ENCODE assay signal across 1 cellular context in the genomic region with DNA sequence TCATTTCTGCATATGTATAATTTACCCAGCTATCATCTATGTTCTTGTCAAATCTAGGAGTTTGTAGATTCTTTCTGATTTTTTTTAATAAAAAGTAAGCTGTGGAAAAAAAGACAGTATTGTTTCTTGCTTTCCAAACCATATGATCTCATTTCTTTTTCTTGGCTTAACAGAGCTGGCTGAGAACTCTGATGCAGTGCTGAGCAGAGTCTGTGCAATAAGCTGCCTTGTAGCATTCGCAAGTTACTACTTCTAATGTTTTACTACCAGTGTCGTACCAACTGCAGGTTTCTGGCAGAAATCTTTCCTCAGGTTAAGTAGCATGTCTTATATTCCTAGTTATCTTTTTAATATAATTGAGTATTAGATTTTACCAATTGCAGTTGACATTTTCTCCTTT.
TF ChIP-seq lines count a peak whose summit lies in the region.

No MANE protein-coding gene starts in this region.

TF ChIP-seq in HepG2, 621 proteins besides CTCF, POLR2A, EP300 and RAD21 (continued from another document):
- TF ChIP-seq, protein P1, sequence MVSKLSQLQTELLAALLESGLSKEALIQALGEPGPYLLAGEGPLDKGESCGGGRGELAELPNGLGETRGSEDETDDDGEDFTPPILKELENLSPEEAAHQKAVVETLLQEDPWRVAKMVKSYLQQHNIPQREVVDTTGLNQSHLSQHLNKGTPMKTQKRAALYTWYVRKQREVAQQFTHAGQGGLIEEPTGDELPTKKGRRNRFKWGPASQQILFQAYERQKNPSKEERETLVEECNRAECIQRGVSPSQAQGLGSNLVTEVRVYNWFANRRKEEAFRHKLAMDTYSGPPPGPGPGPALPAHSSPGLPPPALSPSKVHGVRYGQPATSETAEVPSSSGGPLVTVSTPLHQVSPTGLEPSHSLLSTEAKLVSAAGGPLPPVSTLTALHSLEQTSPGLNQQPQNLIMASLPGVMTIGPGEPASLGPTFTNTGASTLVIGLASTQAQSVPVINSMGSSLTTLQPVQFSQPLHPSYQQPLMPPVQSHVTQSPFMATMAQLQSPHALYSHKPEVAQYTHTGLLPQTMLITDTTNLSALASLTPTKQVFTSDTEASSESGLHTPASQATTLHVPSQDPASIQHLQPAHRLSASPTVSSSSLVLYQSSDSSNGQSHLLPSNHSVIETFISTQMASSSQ (IDR thresholded peaks at IDR 0.05; ENCODE audit: low read depth), result no peak
- TF ChIP-seq, protein P1 (CRISPR knock-in tag; IDR thresholded peaks at IDR 0.05; ENCODE audit: borderline replicate concordance), result no peak
- TF ChIP-seq KDM4B (CRISPR knock-in tag; IDR thresholded peaks at IDR 0.05) (no peak), PLSCR1 (CRISPR knock-in tag; IDR thresholded peaks at IDR 0.05; ENCODE audit: borderline replicate concordance) (no peak), RNF2 (conservative IDR thresholded peaks at IDR 0.05; ENCODE audit: low read depth) (no peak), POLR2G (IDR thresholded peaks at IDR 0.05; ENCODE audit: low read depth, low read length) (0 out of 2 replicates have a peak, but pooled peaks have one; percentile 41)
